In the genomic region with DNA sequence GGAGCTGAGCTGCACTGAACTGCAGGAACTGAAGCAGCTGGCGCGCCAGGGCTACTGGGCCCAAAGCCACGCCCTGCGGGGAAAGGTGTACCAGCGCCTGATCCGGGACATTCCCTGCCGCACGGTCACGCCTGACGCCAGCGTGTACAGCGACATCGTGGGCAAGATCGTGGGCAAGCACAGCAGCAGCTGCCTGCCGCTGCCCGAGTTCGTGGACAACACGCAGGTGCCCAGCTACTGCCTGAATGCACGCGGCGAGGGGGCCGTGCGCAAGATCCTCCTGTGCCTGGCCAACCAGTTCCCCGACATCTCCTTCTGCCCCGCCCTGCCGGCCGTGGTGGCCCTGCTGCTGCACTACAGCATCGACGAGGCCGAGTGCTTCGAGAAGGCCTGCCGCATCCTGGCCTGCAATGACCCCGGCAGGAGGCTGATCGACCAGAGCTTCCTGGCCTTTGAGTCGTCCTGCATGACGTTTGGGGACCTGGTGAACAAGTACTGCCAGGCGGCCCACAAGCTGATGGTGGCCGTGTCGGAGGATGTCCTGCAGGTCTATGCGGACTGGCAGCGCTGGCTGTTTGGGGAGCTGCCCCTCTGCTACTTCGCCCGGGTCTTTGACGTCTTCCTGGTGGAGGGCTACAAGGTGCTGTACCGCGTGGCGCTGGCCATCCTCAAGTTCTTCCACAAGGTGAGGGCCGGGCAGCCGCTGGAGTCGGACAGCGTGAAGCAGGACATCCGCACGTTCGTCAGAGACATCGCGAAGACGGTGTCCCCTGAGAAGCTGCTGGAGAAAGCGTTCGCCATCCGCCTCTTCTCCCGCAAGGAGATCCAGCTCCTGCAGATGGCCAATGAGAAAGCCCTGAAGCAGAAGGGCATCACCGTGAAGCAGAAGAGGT, we compare ENCODE assay signal across 22 cellular contexts. TPM values are rescaled to one million over a fixed set of nuclear protein-coding genes. Genes with fewer than 3 reads are reported as not detected.
"Had no signal": no experiment of that assay in that cellular context is flagged by ENCODE, and none has a peak within 500 bp of the region (broad histone marks: within the 10 kb centered on the region; RNA-seq: fewer than 3 reads in every experiment).

No MANE protein-coding gene starts in this region.

- H3K4me1 Mint-ChIP-seq: activated naive CD8-positive, alpha-beta T cell treated with anti-CD3 and anti-CD28 coated beads, Interleukin-2, amount 50 U/mL, for 24 hours had no signal

- H3K4me2 ChIP-seq: hepatocyte had no signal

- H3K4me1 ChIP-seq: uterus had no signal

- H3K4me3 Mint-ChIP-seq: activated naive CD4-positive, alpha-beta T cell treated with anti-CD3 and anti-CD28 coated beads for 36 hours; activated naive CD8-positive, alpha-beta T cell treated with anti-CD3 and anti-CD28 coated beads, Interleukin-2, amount 50 U/mL, for 24 hours; nephron progenitor cell had no signal

- H3K9me3 Mint-ChIP-seq: activated naive CD4-positive, alpha-beta T cell treated with anti-CD3 and anti-CD28 coated beads for 36 hours; activated naive CD8-positive, alpha-beta T cell treated with anti-CD3 and anti-CD28 coated beads, Interleukin-2, amount 50 U/mL, for 24 hours; activated T-helper 2 cell treated with anti-CD3 and anti-CD28 coated beads, Interferon-gamma antibody, Interleukin-2, Interleukin-4, amounts not matched to agents 10 μg/mL and 5 μg/mL and 100 μg/mL, durations not matched to agents 14 hours and 24 hours and 36 hours; nephron progenitor cell had no signal

- H3K36me3 ChIP-seq: uterus had no signal

- DNase-seq: activated CD4-positive, alpha-beta T cell treated with anti-CD3 and anti-CD28 coated beads for 1 hour; activated CD4-positive, alpha-beta T cell treated with anti-CD3 and anti-CD28 coated beads, Interleukin-2, amount 50 U/mL, for 4 hours; activated naive CD4-positive, alpha-beta T cell treated with anti-CD3 and anti-CD28 coated beads for 36 hours; activated naive CD8-positive, alpha-beta T cell treated with anti-CD3 and anti-CD28 coated beads, Interleukin-2, amount 50 U/mL, for 24 hours; activated T-cell treated with anti-CD3 and anti-CD28 coated beads for 4 hours; islet precursor cell; sigmoid colon; stimulated activated CD4-positive, alpha-beta T cell treated with anti-CD3 and anti-CD28 coated beads, Interleukin-12 subunit alpha, Interleukin-12 subunit beta, amount 100 ng/mL, for 4 hours; stimulated activated CD4-positive, alpha-beta T cell treated with anti-CD3 and anti-CD28 coated beads, Interleukin-2, amount 100 ng/mL, for 24 hours; T-helper 1 cell; T1000; uterus had no signal

- H3K27me3 Mint-ChIP-seq: activated naive CD8-positive, alpha-beta T cell treated with anti-CD3 and anti-CD28 coated beads, Interleukin-2, amount 50 U/mL, for 24 hours had no signal

- H3K4me3 ChIP-seq: cardiac muscle cell, gastroesophageal sphincter, hepatocyte, sigmoid colon, thyroid gland, uterus had no signal

- H3K9me3 ChIP-seq: gastroesophageal sphincter, sigmoid colon, thyroid gland, uterus had no signal

- FAIRE-seq: astrocyte, colon had no signal

- H3K27ac ChIP-seq: cardiac muscle cell, hepatocyte, uterus had no signal

- ATAC-seq: activated naive CD8-positive, alpha-beta T cell treated with anti-CD3 and anti-CD28 coated beads, Interleukin-2, amount 50 U/mL, for 24 hours; gastroesophageal sphincter had no signal

- H3K27ac Mint-ChIP-seq: activated naive CD4-positive, alpha-beta T cell treated with anti-CD3 and anti-CD28 coated beads for 36 hours; activated naive CD8-positive, alpha-beta T cell treated with anti-CD3 and anti-CD28 coated beads, Interleukin-2, amount 50 U/mL, for 24 hours; activated T-helper 2 cell treated with anti-CD3 and anti-CD28 coated beads, Interferon-gamma antibody, Interleukin-2, Interleukin-4, amounts not matched to agents 10 μg/mL and 5 μg/mL and 100 μg/mL, durations not matched to agents 14 hours and 24 hours and 36 hours had no signal

- H3K27me3 ChIP-seq: cardiac muscle cell, gastroesophageal sphincter, hepatocyte, sigmoid colon, thyroid gland, uterus had no signal

RNA-seq across cellular contexts. Expression of gene NTN3, which starts 25.4 kb away (rescaled TPM):
- total RNA-seq: activated naive CD4-positive, alpha-beta T cell treated with anti-CD3 and anti-CD28 coated beads for 36 hours; activated T-helper 2 cell treated with anti-CD3 and anti-CD28 coated beads, Interferon-gamma antibody, Interleukin-2, Interleukin-4, amounts not matched to agents 10 μg/mL and 5 μg/mL and 100 μg/mL, durations not matched to agents 14 hours and 24 hours and 36 hours; gastroesophageal sphincter; mesenteric fat pad had no signal

RNA-seq across cellular contexts. Expression of gene CEMP1, which starts 34.7 kb away (rescaled TPM):
- total RNA-seq: activated T-helper 2 cell treated with anti-CD3 and anti-CD28 coated beads, Interferon-gamma antibody, Interleukin-2, Interleukin-4, amounts not matched to agents 10 μg/mL and 5 μg/mL and 100 μg/mL, durations not matched to agents 14 hours and 24 hours and 36 hours; astrocyte; hepatocyte; mesenteric fat pad; omental fat pad; sigmoid colon had no signal
